In the genomic region with DNA sequence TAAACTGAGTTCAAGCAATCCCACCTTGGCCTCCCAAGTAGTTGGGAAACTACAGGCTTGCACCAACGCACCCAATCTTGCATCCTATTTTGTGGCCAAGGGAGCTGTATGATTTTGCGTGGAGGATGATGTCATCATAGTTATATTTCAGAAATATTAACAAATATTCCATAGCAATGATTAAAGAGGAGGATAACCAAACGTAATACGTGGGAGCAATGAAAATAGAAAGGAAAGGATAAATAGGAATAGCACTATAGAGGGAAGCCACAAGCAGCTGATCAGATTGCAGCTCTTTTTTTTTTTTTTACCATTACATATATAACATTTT, we compare ENCODE assay signal across 1 cellular context.
TF ChIP-seq lines count a peak whose summit lies in the region.

No MANE protein-coding gene starts in this region.

TF ChIP-seq in HepG2, 621 proteins besides CTCF, POLR2A, EP300 and RAD21:
- TF ChIP-seq ZNF329 (CRISPR knock-in tag; IDR thresholded peaks at IDR 0.05; ENCODE audit: low read depth) = no peak
- no peak for TF ChIP-seq HNRNPL (IDR thresholded peaks at IDR 0.05; ENCODE audit: low read depth, low read length)
- peak; percentile 94 for TF ChIP-seq ATF7 (IDR thresholded peaks at IDR 0.05)
- no peak for TF ChIP-seq ATF7 (CRISPR knock-in tag; IDR thresholded peaks at IDR 0.05)
